8 cellular contexts compared by ENCODE assay signal in the genomic region with DNA sequence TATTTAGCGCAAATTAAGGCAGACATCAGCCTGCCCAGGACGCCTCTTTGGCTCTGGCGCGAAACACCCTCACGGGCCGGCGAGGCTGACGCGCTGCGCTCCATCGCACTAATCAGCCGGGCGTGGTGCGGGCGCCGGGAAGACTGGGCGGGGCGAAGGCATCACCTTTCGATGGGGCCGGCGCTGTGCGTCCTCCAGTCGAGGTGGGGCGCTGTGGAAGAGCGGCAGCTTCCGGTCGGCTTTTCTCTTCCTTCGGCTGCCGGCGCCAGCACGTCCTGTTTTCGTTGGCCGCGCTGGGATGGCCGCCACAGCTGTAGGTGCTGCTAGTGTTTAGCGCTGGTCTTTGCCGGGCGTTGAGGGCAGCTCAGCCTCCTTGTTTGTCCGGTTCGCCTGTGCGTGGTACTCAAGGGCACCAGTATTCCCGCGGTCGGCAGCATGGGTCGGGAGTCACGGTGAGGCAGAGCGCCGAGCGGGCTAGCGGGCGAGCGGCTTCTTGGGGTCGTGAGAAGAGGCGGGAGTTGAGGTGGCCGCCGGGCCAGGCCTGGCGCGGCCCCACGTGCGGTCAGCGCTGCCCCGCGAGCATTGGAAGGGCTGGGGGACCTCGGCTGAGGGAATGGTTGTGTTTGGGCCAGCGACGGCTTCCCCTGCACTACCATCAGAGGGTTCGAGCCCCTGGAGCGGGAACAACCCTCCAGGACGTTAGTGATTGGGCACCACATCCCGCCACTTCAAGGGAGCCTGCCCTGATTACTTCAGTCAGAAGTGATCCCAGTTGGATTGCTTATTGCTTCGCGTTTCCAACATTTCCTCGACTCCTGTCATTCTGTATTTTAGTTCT. TPM values are rescaled to one million over a fixed set of nuclear protein-coding genes. Genes with fewer than 3 reads are reported as not detected.
A peak's percentile ranks its signal among the peaks of the same experiment; 100 is the strongest.
DNase-seq lines count a peak whose midpoint lies in the region; ATAC-seq and TF ChIP-seq lines count a peak whose summit lies in the region.

A gene with protein sequence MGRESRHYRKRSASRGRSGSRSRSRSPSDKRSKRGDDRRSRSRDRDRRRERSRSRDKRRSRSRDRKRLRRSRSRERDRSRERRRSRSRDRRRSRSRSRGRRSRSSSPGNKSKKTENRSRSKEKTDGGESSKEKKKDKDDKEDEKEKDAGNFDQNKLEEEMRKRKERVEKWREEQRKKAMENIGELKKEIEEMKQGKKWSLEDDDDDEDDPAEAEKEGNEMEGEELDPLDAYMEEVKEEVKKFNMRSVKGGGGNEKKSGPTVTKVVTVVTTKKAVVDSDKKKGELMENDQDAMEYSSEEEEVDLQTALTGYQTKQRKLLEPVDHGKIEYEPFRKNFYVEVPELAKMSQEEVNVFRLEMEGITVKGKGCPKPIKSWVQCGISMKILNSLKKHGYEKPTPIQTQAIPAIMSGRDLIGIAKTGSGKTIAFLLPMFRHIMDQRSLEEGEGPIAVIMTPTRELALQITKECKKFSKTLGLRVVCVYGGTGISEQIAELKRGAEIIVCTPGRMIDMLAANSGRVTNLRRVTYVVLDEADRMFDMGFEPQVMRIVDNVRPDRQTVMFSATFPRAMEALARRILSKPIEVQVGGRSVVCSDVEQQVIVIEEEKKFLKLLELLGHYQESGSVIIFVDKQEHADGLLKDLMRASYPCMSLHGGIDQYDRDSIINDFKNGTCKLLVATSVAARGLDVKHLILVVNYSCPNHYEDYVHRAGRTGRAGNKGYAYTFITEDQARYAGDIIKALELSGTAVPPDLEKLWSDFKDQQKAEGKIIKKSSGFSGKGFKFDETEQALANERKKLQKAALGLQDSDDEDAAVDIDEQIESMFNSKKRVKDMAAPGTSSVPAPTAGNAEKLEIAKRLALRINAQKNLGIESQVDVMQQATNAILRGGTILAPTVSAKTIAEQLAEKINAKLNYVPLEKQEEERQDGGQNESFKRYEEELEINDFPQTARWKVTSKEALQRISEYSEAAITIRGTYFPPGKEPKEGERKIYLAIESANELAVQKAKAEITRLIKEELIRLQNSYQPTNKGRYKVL (plus strand): TSS at position 276 of the 838 bp plus-strand sequence. CDS start 160 bp downstream, at position 436.

- TF ChIP-seq CTCF in AG09309 (IDR thresholded peaks at IDR 0.05; ENCODE audit: control insufficient read depth, insufficient read depth, low read depth, low read length, missing control alignments) (peak; percentile 76), activated B cell treated with CpG ODN at 0.5 μM for 24 hours (IDR thresholded peaks at IDR 0.05) (no peak)

- H3K27ac ChIP-seq in caudate nucleus (ENCODE audit: low read depth, low read length): no peak within 1 kb of the TSS

- ATAC-seq in GM18909 (IDR thresholded peaks at IDR 0.05; ENCODE audit: poor library complexity, unreplicated experiment) (peak; percentile 97), HG03175 (IDR thresholded peaks at IDR 0.05; ENCODE audit: unreplicated experiment) (peak; percentile 98), activated B cell treated with CpG ODN at 0.5 μM for 24 hours (ENCODE audit: low read depth) (peak; percentile 99)

- H3K4me1 Mint-ChIP-seq in activated B cell treated with CpG ODN at 0.5 μM for 24 hours: peaks cover 36% of the 10 kb centered on the region

- no peaks in the 10 kb centered on the region for H3K9me3 Mint-ChIP-seq in activated B cell treated with CpG ODN at 0.5 μM for 24 hours

- POLR2A ChIA-PET in activated B cell treated with CpG ODN at 0.5 μM for 24 hours (lab: Charles Lee): interaction anchor here (0.6 to 4.4 kb wide), 7 partner anchors 17 to 147 kb away, joined by 3 to 35 read pairs (median 5); a partner anchor contains a TSS

- peaks cover 3% of the 10 kb centered on the region for H3K36me3 Mint-ChIP-seq in activated B cell treated with CpG ODN at 0.5 μM for 24 hours (ENCODE audit: low read depth)

- DNase-seq in AG09309 (ENCODE audit: low read depth): no peak
- peak; percentile 92 for DNase-seq in NCI-H226
- peak; percentile 95 for DNase-seq in activated B cell treated with CpG ODN at 0.5 μM for 24 hours
- peak in 60 of 61 donors; percentile 30 to 95 (median 86) for DNase-seq in caudate nucleus (lab: John Stamatoyannopoulos, UW)
- peak; percentile 95 for DNase-seq in iris pigment epithelial cell (ENCODE audit: low read depth)
- DNase-seq in stimulated activated CD4-positive, alpha-beta T cell treated with anti-CD3 and anti-CD28 coated beads, Interleukin-12 subunit alpha, Interleukin-12 subunit beta, amount 100 ng/mL, for 4 hours: peak; percentile 94

- peak within 1 kb of the TSS; percentile 100 for H3K4me3 Mint-ChIP-seq in activated B cell treated with CpG ODN at 0.5 μM for 24 hours

- H3K4me3 ChIP-seq in AG09309 (ENCODE audit: control insufficient read depth, low read depth, low read length): peak within 1 kb of the TSS; percentile 83

- intact Hi-C loops in activated B cell treated with CpG ODN at 0.5 μM for 24 hours (cut with micrococcal nuclease): loop anchor here (1.0 to 10.0 kb wide), 9 partner anchors 20 to 532 kb away; a partner anchor contains a TSS

- CTCF ChIA-PET in activated B cell treated with CpG ODN at 0.5 μM for 24 hours (lab: Charles Lee): interaction anchor here (0.7 to 1.7 kb wide), 6 partner anchors 16 to 146 kb away, joined by 3 to 7 read pairs (median 4); a partner anchor contains a TSS

- H3K27ac Mint-ChIP-seq in activated B cell treated with CpG ODN at 0.5 μM for 24 hours: peak within 1 kb of the TSS; percentile 94

- H3K27me3 Mint-ChIP-seq in activated B cell treated with CpG ODN at 0.5 μM for 24 hours: no peaks in the 10 kb centered on the region

RNA-seq across cellular contexts. Expression of the gene that starts here (rescaled TPM):
- 68.8 and 74.1 TPM in 2 replicates for total RNA-seq in activated B cell treated with CpG ODN at 0.5 μM for 24 hours
